In genomic region chr6:6005467-6006427, GRCh38 we compare ENCODE assay signal across 8 cellular contexts. TPM values are rescaled to one million over a fixed set of nuclear protein-coding genes. Genes with fewer than 3 reads are reported as not detected.
DNase-seq lines count a peak whose midpoint lies in the region; ATAC-seq and TF ChIP-seq lines count a peak whose summit lies in the region.

No MANE protein-coding gene starts in this region.

- peak overlapping the region; percentile 73 for H3K4me3 Mint-ChIP-seq in natural killer cell

- CTCF ChIA-PET in HEK293 (lab: Yijun Ruan, JAX): no interaction called here

- H3K27ac ChIP-seq in HEK293 (ENCODE audit: extremely low read depth, low read depth, low read length): peak overlapping the region; percentile 78; the same call in 1 of the 2 replicates

- no peaks in the 10 kb centered on the region for H3K9me3 Mint-ChIP-seq in natural killer cell

- peaks cover 12% of the 10 kb centered on the region for H3K36me3 Mint-ChIP-seq in natural killer cell

- POLR2A ChIA-PET in HEK293 (lab: Yijun Ruan, JAX): no interaction called here

- H3K4me1 Mint-ChIP-seq in natural killer cell: peaks cover 64 to 76% of the 10 kb centered on the region in 2 donors

- in situ Hi-C loops in astrocyte of the spinal cord (cut with HindIII; ENCODE audit: low sequenced_read_pairs): no loop called here
- in situ Hi-C loops in GM13976 (cut with MboI; ENCODE audit: low sequenced_read_pairs, unreplicated experiment): no loop called here

- DNase-seq in Ammon's horn (ENCODE audit: low spot score) (peak; percentile 14), astrocyte of the spinal cord (ENCODE audit: low read depth, low spot score) (no peak), natural killer cell (no peak), NCI-H526 (lab: John Stamatoyannopoulos, UW) (no peak), GM13976 (ENCODE audit: low spot score) (no peak), ecto neural progenitor cell (ENCODE audit: low spot score) (no peak)

- peaks cover 6% of the 10 kb centered on the region for H3K4me1 ChIP-seq in HEK293 (ENCODE audit: control insufficient read depth, insufficient read depth, low read length)

- intact Hi-C loops in natural killer cell (cut with micrococcal nuclease): loop anchor here (10.0 kb wide), 1 partner anchor 491 kb away; no protein-coding TSS in a partner anchor

- ATAC-seq in natural killer cell (no peak), GM21723 (IDR thresholded peaks at IDR 0.05; ENCODE audit: unreplicated experiment) (no peak)

- no peak for TF ChIP-seq CTCF in HEK293 (tag by site-specific recombination; IDR thresholded peaks at IDR 0.05)
- no peak for TF ChIP-seq CTCF in astrocyte of the spinal cord (IDR thresholded peaks at IDR 0.05; ENCODE audit: low read depth, low read length)
- TF ChIP-seq CTCF in natural killer cell (IDR thresholded peaks at IDR 0.05): no peak
- TF ChIP-seq CTCF in GM13976 (IDR thresholded peaks at IDR 0.05; ENCODE audit: borderline replicate concordance, control extremely low read depth, extremely low read depth, insufficient read depth, missing control alignments): no peak

- no peaks in the 10 kb centered on the region for H3K9me3 ChIP-seq in HEK293 (ENCODE audit: control insufficient read depth, insufficient read depth, low read depth, low read length)

- peak overlapping the region; percentile 64 for H3K4me3 ChIP-seq in HEK293 (ENCODE audit: low read depth, low read length)
- peak overlapping the region; percentile 28 for H3K4me3 ChIP-seq in astrocyte of the spinal cord (ENCODE audit: low read depth, low read length)

- peaks cover 0 to 16% of the 10 kb centered on the region in 2 experiments; a peak in 2 of 3 replicates for H3K36me3 ChIP-seq in HEK293 (ENCODE audit: control insufficient read depth in 2 of 2, insufficient read depth in 1 of 2, low read length in 2 of 2)

- peaks cover 70 to 79% of the 10 kb centered on the region in 2 donors for H3K27me3 Mint-ChIP-seq in natural killer cell (ENCODE audit: low read depth in 2 of 2)

- peak overlapping the region; percentile 53 to 90 for H3K27ac Mint-ChIP-seq in natural killer cell

TF ChIP-seq in HEK293, 187 proteins besides CTCF, POLR2A, EP300 and RAD21:
- TF ChIP-seq BCL6B (tag by site-specific recombination; IDR thresholded peaks at IDR 0.05): no peak
- 0 out of 2 replicates have a peak, but pooled peaks have one; percentile 12 for TF ChIP-seq ZXDB (tag by site-specific recombination; IDR thresholded peaks at IDR 0.05)
- TF ChIP-seq ZNF600 (tag by site-specific recombination; IDR thresholded peaks at IDR 0.05): peak; percentile 84
- TF ChIP-seq PRDM10 (tag by site-specific recombination; IDR thresholded peaks at IDR 0.05): peak; percentile 4; the same call in 1 of the 2 replicates
- TF ChIP-seq ZBTB20 (tag by site-specific recombination; IDR thresholded peaks at IDR 0.05): peak; percentile 50
- peak; percentile 67 for TF ChIP-seq PRDM4 (tag by site-specific recombination; IDR thresholded peaks at IDR 0.05)
- TF ChIP-seq ZNF24 (tag by site-specific recombination; IDR thresholded peaks at IDR 0.05): no peak

RNA-seq across cellular contexts. Expression of gene NRN1, which starts 1.0 kb away (rescaled TPM):
- not detected for total RNA-seq in natural killer cell
